In genomic region chr1:50332941-50333594, GRCh38 we compare ENCODE assay signal across 8 cellular contexts.
A peak's percentile ranks its signal among the peaks of the same experiment; 100 is the strongest.
DNase-seq lines count a peak whose midpoint lies in the region; TF ChIP-seq lines count a peak whose summit lies in the region.

No MANE protein-coding gene starts in this region.

- 4% methylated on average over 56 of the region's 56 CpGs for WGBS in ectodermal cell, 2 experiments

- CTCF ChIA-PET in activated CD4-positive, alpha-beta T cell treated with anti-CD3 and anti-CD28 coated beads, Interleukin-2, amount 10 ng/mL, durations not matched to agents 7 days and 5 days (lab: Charles Lee): interaction anchor here (0.6 to 1.4 kb wide), 4 partner anchors 10 to 330 kb away, joined by 3 read pairs; no protein-coding TSS in a partner anchor

- H3K27me3 ChIP-seq in ectodermal cell (ENCODE audit: control insufficient read depth, insufficient read depth, low read length, poor library complexity, severe bottlenecking): peaks cover 51% of the 10 kb centered on the region

- POLR2A ChIA-PET in activated CD4-positive, alpha-beta T cell treated with anti-CD3 and anti-CD28 coated beads, Interleukin-2, amount 10 ng/mL, durations not matched to agents 7 days and 5 days (lab: Charles Lee): no interaction called here

- no peaks in the 10 kb centered on the region for H3K9me3 Mint-ChIP-seq in HFFc6
- no peaks in the 10 kb centered on the region for H3K9me3 Mint-ChIP-seq in activated CD4-positive, alpha-beta T cell treated with anti-CD3 and anti-CD28 coated beads, Interleukin-2, amount 10 ng/mL, durations not matched to agents 7 days and 5 days

- DNase-seq in DMS 273 (lab: John Stamatoyannopoulos, UW; ENCODE audit: unreplicated experiment) (peak; percentile 86), DMS 273 treated with DMSO at 0.1 percent for 48 hours (lab: John Stamatoyannopoulos, UW) (no peak), HFFc6 (no peak), NB4 (ENCODE audit: low read depth) (peak; percentile 56), lung microvascular endothelial cell (ENCODE audit: low read depth in 2 of 2) (peak; percentile 54 to 67)
- peak; percentile 44 for DNase-seq in activated CD4-positive, alpha-beta T cell treated with anti-CD3 and anti-CD28 coated beads, Interleukin-2, amount 10 ng/mL, durations not matched to agents 7 days and 5 days
- DNase-seq in stimulated activated CD8-positive, alpha-beta memory T cell treated with anti-CD3 and anti-CD28 coated beads, Interleukin-15, amount 100 ng/mL, for 24 hours (ENCODE audit: low read depth): peak; percentile 26

- TF ChIP-seq POLR2A in NB4 (IDR thresholded peaks at IDR 0.05; ENCODE audit: extremely low read depth, insufficient read length): no peak

- no peaks in the 10 kb centered on the region for H3K36me3 Mint-ChIP-seq in HFFc6 (ENCODE audit: low read depth)
- no peaks in the 10 kb centered on the region for H3K36me3 Mint-ChIP-seq in activated CD4-positive, alpha-beta T cell treated with anti-CD3 and anti-CD28 coated beads, Interleukin-2, amount 10 ng/mL, durations not matched to agents 7 days and 5 days (ENCODE audit: low read depth)

- no peaks in the 10 kb centered on the region for H3K36me3 ChIP-seq in ectodermal cell (ENCODE audit: control insufficient read depth, insufficient read depth, low read length)

- H3K4me1 Mint-ChIP-seq in HFFc6 (ENCODE audit: low read depth): no peaks in the 10 kb centered on the region
- peaks cover 4% of the 10 kb centered on the region for H3K4me1 Mint-ChIP-seq in activated CD4-positive, alpha-beta T cell treated with anti-CD3 and anti-CD28 coated beads, Interleukin-2, amount 10 ng/mL, durations not matched to agents 7 days and 5 days

- no peaks in the 10 kb centered on the region for H3K9me3 ChIP-seq in ectodermal cell (ENCODE audit: control insufficient read depth, low read length)

- no peak overlapping the region for H3K27ac ChIP-seq in ectodermal cell (ENCODE audit: insufficient read depth, low read depth, low read length, poor library complexity, severe bottlenecking)

- H3K27me3 Mint-ChIP-seq in HFFc6 (ENCODE audit: insufficient read depth): peaks cover 8% of the 10 kb centered on the region; the same call in 1 of the 2 replicates
- H3K27me3 Mint-ChIP-seq in activated CD4-positive, alpha-beta T cell treated with anti-CD3 and anti-CD28 coated beads, Interleukin-2, amount 10 ng/mL, durations not matched to agents 7 days and 5 days: peaks cover 39% of the 10 kb centered on the region

- H3K4me3 ChIP-seq in NB4 (ENCODE audit: low read depth, low read length) (no peak overlapping the region), ectodermal cell (ENCODE audit: insufficient read depth, low read depth, low read length) (peak overlapping the region; percentile 34)

- H3K4me1 ChIP-seq in ectodermal cell (ENCODE audit: control insufficient read depth, insufficient read depth, low read length): no peaks in the 10 kb centered on the region

- TF ChIP-seq CTCF in HFFc6 (IDR thresholded peaks at IDR 0.05) (peak; percentile 72), NB4 (IDR thresholded peaks at IDR 0.05; ENCODE audit: low read depth, low read length) (peak; percentile 74)

- no peak overlapping the region for H3K4me3 Mint-ChIP-seq in HFFc6
- H3K4me3 Mint-ChIP-seq in activated CD4-positive, alpha-beta T cell treated with anti-CD3 and anti-CD28 coated beads, Interleukin-2, amount 10 ng/mL, durations not matched to agents 7 days and 5 days: peak overlapping the region; percentile 46

- H3K27ac Mint-ChIP-seq in HFFc6: no peak overlapping the region
- no peak overlapping the region for H3K27ac Mint-ChIP-seq in activated CD4-positive, alpha-beta T cell treated with anti-CD3 and anti-CD28 coated beads, Interleukin-2, amount 10 ng/mL, durations not matched to agents 7 days and 5 days

Comparison
In these comparisons a context has a peak if more than half of its experiments do, and no peak if none do; other contexts are left out.
1. DNase-seq: peak in DMS 273 (single experiment), NB4 (single experiment), activated CD4-positive, alpha-beta T cell treated with anti-CD3 and anti-CD28 coated beads, Interleukin-2, amount 10 ng/mL, durations not matched to agents 7 days and 5 days (single experiment), lung microvascular endothelial cell (2 of 2) and stimulated activated CD8-positive, alpha-beta memory T cell treated with anti-CD3 and anti-CD28 coated beads, Interleukin-15, amount 100 ng/mL, for 24 hours (single experiment); none in DMS 273 treated with DMSO at 0.1 percent for 48 hours (single experiment) and HFFc6 (single experiment).